Comparison of ENCODE assay signal across 11 cellular contexts in genomic region chr12:96514328-96514727, GRCh38. TPM values are rescaled to one million over a fixed set of nuclear protein-coding genes. Genes with fewer than 3 reads are reported as not detected.
A peak's percentile ranks its signal among the peaks of the same experiment; 100 is the strongest.
DNase-seq lines count a peak whose midpoint lies in the region; ATAC-seq and TF ChIP-seq lines count a peak whose summit lies in the region.
"Had no signal": no experiment of that assay in that cellular context is flagged by ENCODE, and none has a peak within 500 bp of the region (broad histone marks: within the 10 kb centered on the region; RNA-seq: fewer than 3 reads in every experiment).

No MANE protein-coding gene starts in this region.

- H3K4me1 Mint-ChIP-seq in activated B cell treated with CpG ODN at 0.5 μM for 24 hours: peaks cover 21% of the 10 kb centered on the region
- H3K4me1 Mint-ChIP-seq in stimulated activated naive B cell treated with anti-CD40 and anti-IgM and Interleukin-4, amounts not matched to agents 10 μg/mL and 1 μg/mL and 100 μg/mL, for 72 hours: peaks cover 1 to 7% of the 10 kb centered on the region in 2 donors
- peaks cover 17% of the 10 kb centered on the region for H3K4me1 Mint-ChIP-seq in activated T-cell treated with anti-CD3 and anti-CD28 coated beads, Interleukin-2, amount 50 U/mL, for 24 hours (ENCODE audit: low read depth)

- no peaks in the 10 kb centered on the region for H3K9me3 ChIP-seq in MG63
- H3K9me3 ChIP-seq: upper lobe of right lung had no signal

- TF ChIP-seq CTCF in activated B cell treated with CpG ODN at 0.5 μM for 24 hours (IDR thresholded peaks at IDR 0.05): no peak

- ATAC-seq in HG02870 (IDR thresholded peaks at IDR 0.05; ENCODE audit: unreplicated experiment): peak; percentile 76
- ATAC-seq in activated B cell treated with CpG ODN at 0.5 μM for 24 hours (ENCODE audit: low read depth): peak; percentile 84
- ATAC-seq in stimulated activated naive B cell treated with anti-CD40 and anti-IgM and Interleukin-4, amounts not matched to agents 10 μg/mL and 1 μg/mL and 100 μg/mL, for 72 hours (replicated peaks): peak; percentile 85 to 89
- ATAC-seq: upper lobe of right lung had no signal

- H3K27ac Mint-ChIP-seq in activated B cell treated with CpG ODN at 0.5 μM for 24 hours: peak overlapping the region; percentile 31
- no peak overlapping the region for H3K27ac Mint-ChIP-seq in stimulated activated naive B cell treated with anti-CD40 and anti-IgM and Interleukin-4, amounts not matched to agents 10 μg/mL and 1 μg/mL and 100 μg/mL, for 72 hours
- H3K27ac Mint-ChIP-seq in activated T-cell treated with anti-CD3 and anti-CD28 coated beads, Interleukin-2, amount 50 U/mL, for 24 hours: no peak overlapping the region
- H3K27ac Mint-ChIP-seq: activated naive CD8-positive, alpha-beta T cell treated with anti-CD3 and anti-CD28 coated beads for 36 hours had no signal

- no peaks in the 10 kb centered on the region for H3K36me3 Mint-ChIP-seq in activated B cell treated with CpG ODN at 0.5 μM for 24 hours (ENCODE audit: low read depth)
- no peaks in the 10 kb centered on the region for H3K36me3 Mint-ChIP-seq in stimulated activated naive B cell treated with anti-CD40 and anti-IgM and Interleukin-4, amounts not matched to agents 10 μg/mL and 1 μg/mL and 100 μg/mL, for 72 hours
- H3K36me3 Mint-ChIP-seq in activated T-cell treated with anti-CD3 and anti-CD28 coated beads, Interleukin-2, amount 50 U/mL, for 24 hours (ENCODE audit: low read depth): no peaks in the 10 kb centered on the region
- H3K36me3 Mint-ChIP-seq: activated naive CD8-positive, alpha-beta T cell treated with anti-CD3 and anti-CD28 coated beads for 36 hours had no signal

- CTCF ChIA-PET in activated B cell treated with CpG ODN at 0.5 μM for 24 hours (lab: Charles Lee): interaction anchor here (1.0 to 1.4 kb wide), 3 partner anchors 115 to 457 kb away, joined by 3 to 4 read pairs (median 4); no protein-coding TSS in a partner anchor

- no peaks in the 10 kb centered on the region for H3K36me3 ChIP-seq in MG63
- H3K36me3 ChIP-seq: upper lobe of right lung had no signal

- POLR2A ChIA-PET in activated B cell treated with CpG ODN at 0.5 μM for 24 hours (lab: Charles Lee): interaction anchor here (1.0 to 2.0 kb wide), 2 partner anchors 95 to 114 kb away, joined by 3 to 14 read pairs; partner anchors contain the start of gene CDK17

- no peaks in the 10 kb centered on the region for H3K27me3 ChIP-seq in MG63
- H3K27me3 ChIP-seq: upper lobe of right lung had no signal

- no peak overlapping the region for H3K4me3 ChIP-seq in MG63
- H3K4me3 ChIP-seq: upper lobe of right lung had no signal

- no peaks in the 10 kb centered on the region for H3K9me3 Mint-ChIP-seq in activated B cell treated with CpG ODN at 0.5 μM for 24 hours
- H3K9me3 Mint-ChIP-seq in stimulated activated naive B cell treated with anti-CD40 and anti-IgM and Interleukin-4, amounts not matched to agents 10 μg/mL and 1 μg/mL and 100 μg/mL, for 72 hours: no peaks in the 10 kb centered on the region
- H3K9me3 Mint-ChIP-seq in activated T-cell treated with anti-CD3 and anti-CD28 coated beads, Interleukin-2, amount 50 U/mL, for 24 hours: no peaks in the 10 kb centered on the region
- H3K9me3 Mint-ChIP-seq: activated naive CD8-positive, alpha-beta T cell treated with anti-CD3 and anti-CD28 coated beads for 36 hours had no signal

- H3K4me3 Mint-ChIP-seq in activated B cell treated with CpG ODN at 0.5 μM for 24 hours: no peak overlapping the region
- no peak overlapping the region for H3K4me3 Mint-ChIP-seq in stimulated activated naive B cell treated with anti-CD40 and anti-IgM and Interleukin-4, amounts not matched to agents 10 μg/mL and 1 μg/mL and 100 μg/mL, for 72 hours
- H3K4me3 Mint-ChIP-seq in activated T-cell treated with anti-CD3 and anti-CD28 coated beads, Interleukin-2, amount 50 U/mL, for 24 hours: no peak overlapping the region
- H3K4me3 Mint-ChIP-seq: activated naive CD8-positive, alpha-beta T cell treated with anti-CD3 and anti-CD28 coated beads for 36 hours had no signal

- peak; percentile 3 to 33 for DNase-seq in NCI-H446 (lab: John Stamatoyannopoulos, UW)
- no peak for DNase-seq in NCI-H446 treated with DMSO at 0.1 percent for 48 hours (lab: John Stamatoyannopoulos, UW)
- no peak for DNase-seq in activated B cell treated with CpG ODN at 0.5 μM for 24 hours
- peak; percentile 26 for DNase-seq in stimulated activated naive B cell treated with anti-CD40 and anti-IgM and Interleukin-4, amounts not matched to agents 10 μg/mL and 1 μg/mL and 100 μg/mL, for 72 hours
- DNase-seq in MG63: no peak
- DNase-seq in activated T-cell treated with anti-CD3 and anti-CD28 coated beads, Interleukin-2, amount 50 U/mL, for 24 hours: no peak
- no peak for DNase-seq in superior temporal gyrus (ENCODE audit: extremely low spot score)
- DNase-seq: activated naive CD8-positive, alpha-beta T cell treated with anti-CD3 and anti-CD28 coated beads for 36 hours; NCI-H1930; upper lobe of right lung had no signal

- intact Hi-C loops in activated B cell treated with CpG ODN at 0.5 μM for 24 hours (cut with micrococcal nuclease): loop anchor here (10.0 kb wide), 2 partner anchors 220 to 660 kb away; partner anchors contain the start of gene SNRPF

- no peaks in the 10 kb centered on the region for H3K27me3 Mint-ChIP-seq in activated B cell treated with CpG ODN at 0.5 μM for 24 hours
- H3K27me3 Mint-ChIP-seq in stimulated activated naive B cell treated with anti-CD40 and anti-IgM and Interleukin-4, amounts not matched to agents 10 μg/mL and 1 μg/mL and 100 μg/mL, for 72 hours: no peaks in the 10 kb centered on the region
- no peaks in the 10 kb centered on the region for H3K27me3 Mint-ChIP-seq in activated T-cell treated with anti-CD3 and anti-CD28 coated beads, Interleukin-2, amount 50 U/mL, for 24 hours
- H3K27me3 Mint-ChIP-seq: activated naive CD8-positive, alpha-beta T cell treated with anti-CD3 and anti-CD28 coated beads for 36 hours had no signal

RNA-seq across cellular contexts. Expression of gene CFAP54, which starts 25.0 kb away (rescaled TPM):
- total RNA-seq in activated B cell treated with CpG ODN at 0.5 μM for 24 hours: 0.44 and 0.64 TPM in 2 replicates
- total RNA-seq in MG63 (2014; rRNA removed; shearing (Covaris generic); ENCODE audit: low replicate concordance): not detected in 2 replicates

Comparison
In these comparisons a context has a peak if more than half of its experiments do, and no peak if none do; other contexts are left out.
1. DNase-seq: peak in NCI-H446 (2 of 2) and stimulated activated naive B cell treated with anti-CD40 and anti-IgM and Interleukin-4, amounts not matched to agents 10 μg/mL and 1 μg/mL and 100 μg/mL, for 72 hours (single experiment); none in NCI-H446 treated with DMSO at 0.1 percent for 48 hours (single experiment), activated B cell treated with CpG ODN at 0.5 μM for 24 hours (single experiment), MG63 (single experiment), activated T-cell treated with anti-CD3 and anti-CD28 coated beads, Interleukin-2, amount 50 U/mL, for 24 hours (single experiment) and superior temporal gyrus (single experiment).
2. Peak in every context shown above with its lines, with median percentiles within 50 percentile points of each other: ATAC-seq.